ENCODE assay signal across 8 cellular contexts in genomic region chr2:131682122-131682944, GRCh38.
A peak's percentile ranks its signal among the peaks of the same experiment; 100 is the strongest.
DNase-seq lines count a peak whose midpoint lies in the region; ATAC-seq and TF ChIP-seq lines count a peak whose summit lies in the region.

No MANE protein-coding gene starts in this region.

- peak overlapping the region; percentile 42 for H3K27ac Mint-ChIP-seq in Caco-2 (ENCODE audit: unreplicated experiment)
- peak overlapping the region; percentile 90 for H3K27ac Mint-ChIP-seq in activated T-cell treated with anti-CD3 and anti-CD28 coated beads, Interleukin-2, amount 50 U/mL, for 24 hours

- no peaks in the 10 kb centered on the region for H3F3A ChIP-seq in OCI-LY1 (ENCODE audit: insufficient read depth, low read length)

- no peaks in the 10 kb centered on the region for H4K20me1 ChIP-seq in OCI-LY1 (ENCODE audit: insufficient read depth, low read length)

- H3K4me1 Mint-ChIP-seq in Caco-2 (ENCODE audit: low read depth, unreplicated experiment) = no peaks in the 10 kb centered on the region
- H3K4me1 Mint-ChIP-seq in activated T-cell treated with anti-CD3 and anti-CD28 coated beads, Interleukin-2, amount 50 U/mL, for 24 hours (ENCODE audit: low read depth) = peaks cover 52% of the 10 kb centered on the region

- peak; percentile 98 for ATAC-seq in esophagus mucosa

- no peaks in the 10 kb centered on the region for H3K4me1 ChIP-seq in Caco-2
- peaks cover 44% of the 10 kb centered on the region for H3K4me1 ChIP-seq in OCI-LY1 (ENCODE audit: insufficient read depth, low read length, severe bottlenecking)
- no peaks in the 10 kb centered on the region for H3K4me1 ChIP-seq in muscle layer of duodenum (ENCODE audit: control insufficient read depth in 1 of 2, insufficient read depth in 2 of 2, low read length in 2 of 2)

- H3K27me3 ChIP-seq in Caco-2 (replicated peaks; ENCODE audit: control insufficient read depth, insufficient read depth, low read length) (no peaks in the 10 kb centered on the region), OCI-LY1 (ENCODE audit: insufficient read depth, low read length) (no peaks in the 10 kb centered on the region), muscle layer of duodenum (ENCODE audit: low read depth, low read length) (no peaks in the 10 kb centered on the region)

- peak overlapping the region; percentile 56 for H3K9ac ChIP-seq in OCI-LY1 (ENCODE audit: low read length)

- no peaks in the 10 kb centered on the region for H3K36me3 Mint-ChIP-seq in Caco-2 (ENCODE audit: insufficient read depth, unreplicated experiment)
- peaks cover 37% of the 10 kb centered on the region for H3K36me3 Mint-ChIP-seq in activated T-cell treated with anti-CD3 and anti-CD28 coated beads, Interleukin-2, amount 50 U/mL, for 24 hours (ENCODE audit: low read depth)

- no TSS peak for BruUV-seq in Caco-2 (replicated peaks; lab: Mats Ljungman, UMichigan)

- TF ChIP-seq CTCF in Caco-2 (IDR thresholded peaks at IDR 0.05; ENCODE audit: insufficient read depth in 1 of 2, low read depth in 1 of 2, low read length in 1 of 2, severe bottlenecking in 1 of 2, unreplicated experiment in 1 of 2) = peak in 1 of 2 experiments; percentile 15
- TF ChIP-seq CTCF in GM20000 (IDR thresholded peaks at IDR 0.05; ENCODE audit: extremely low read depth, missing control alignments) = peak; percentile 20
- peak; percentile 26; the same call in 1 of the 2 replicates for TF ChIP-seq CTCF in OCI-LY1 (IDR thresholded peaks at IDR 0.05; ENCODE audit: low read length)

- intact Hi-C loops in Caco-2 (cut with micrococcal nuclease; ENCODE audit: unreplicated experiment) = loop anchor here (1.0 to 2.0 kb wide), 2 partner anchors 8 to 120 kb away; no protein-coding TSS in a partner anchor

- DNase-seq in Caco-2 (peak; percentile 78 to 86), GM20000 (ENCODE audit: low spot score) (peak; percentile 85), HT-29 (ENCODE audit: low spot score) (peak; percentile 92)
- peak; percentile 84 for DNase-seq in activated T-cell treated with anti-CD3 and anti-CD28 coated beads, Interleukin-2, amount 50 U/mL, for 24 hours
- peak; percentile 40 for DNase-seq in stimulated activated CD8-positive, alpha-beta memory T cell treated with anti-CD3 and anti-CD28 coated beads, Interleukin-7, amount 100 ng/mL, for 24 hours (ENCODE audit: low read depth)

- no peaks in the 10 kb centered on the region for H3K27me3 Mint-ChIP-seq in Caco-2 (ENCODE audit: insufficient read depth, unreplicated experiment)
- H3K27me3 Mint-ChIP-seq in activated T-cell treated with anti-CD3 and anti-CD28 coated beads, Interleukin-2, amount 50 U/mL, for 24 hours = no peaks in the 10 kb centered on the region

- no peaks in the 10 kb centered on the region for H3K9me2 ChIP-seq in OCI-LY1 (ENCODE audit: low read depth, low read length)

- H3K27ac ChIP-seq in OCI-LY1 (ENCODE audit: low read depth, low read length, poor library complexity, severe bottlenecking) (no peak overlapping the region), muscle layer of duodenum (ENCODE audit: low read length) (peak overlapping the region; percentile 8)

- POLR2A ChIA-PET in Caco-2 (lab: Charles Lee) = interaction anchor here (1.0 kb wide), 1 partner anchor 10 kb away, joined by 4 read pairs; no protein-coding TSS in a partner anchor

- no peaks in the 10 kb centered on the region for H3K9me3 ChIP-seq in Caco-2
- no peaks in the 10 kb centered on the region for H3K9me3 ChIP-seq in OCI-LY1 (ENCODE audit: low read length)
- no peaks in the 10 kb centered on the region for H3K9me3 ChIP-seq in muscle layer of duodenum (ENCODE audit: control insufficient read depth in 1 of 2, low read length in 2 of 2)

- H2AFZ ChIP-seq in OCI-LY1 (ENCODE audit: low read length) = no peak overlapping the region

- H3K4me2 ChIP-seq in OCI-LY1 (ENCODE audit: low read length) = peak overlapping the region; percentile 59

- CTCF ChIA-PET in Caco-2 (lab: Charles Lee) = interaction anchor here (0.5 to 1.8 kb wide), 7 partner anchors 8 to 120 kb away, joined by 3 to 28 read pairs (median 5); no protein-coding TSS in a partner anchor

- H3K79me2 ChIP-seq in OCI-LY1 (ENCODE audit: insufficient read depth, low read length) = peaks cover 5% of the 10 kb centered on the region; the same call in 1 of the 2 replicates

- no peaks in the 10 kb centered on the region for H3K36me3 ChIP-seq in Caco-2 (ENCODE audit: control insufficient read depth, insufficient read depth, low read length)
- no peaks in the 10 kb centered on the region for H3K36me3 ChIP-seq in OCI-LY1 (ENCODE audit: insufficient read depth, low read length)
- no peaks in the 10 kb centered on the region for H3K36me3 ChIP-seq in muscle layer of duodenum (ENCODE audit: control insufficient read depth in 1 of 2, insufficient read depth in 2 of 2, low read length in 2 of 2)

- peak overlapping the region; percentile 80 for H3K4me3 Mint-ChIP-seq in Caco-2 (ENCODE audit: unreplicated experiment)
- peak overlapping the region; percentile 90 for H3K4me3 Mint-ChIP-seq in activated T-cell treated with anti-CD3 and anti-CD28 coated beads, Interleukin-2, amount 50 U/mL, for 24 hours

- H3K4me3 ChIP-seq in Caco-2 (ENCODE audit: low read depth, low read length) = peak overlapping the region; percentile 53
- H3K4me3 ChIP-seq in OCI-LY1 (ENCODE audit: low read depth, low read length, poor library complexity, severe bottlenecking) = peak overlapping the region; percentile 65
- H3K4me3 ChIP-seq in muscle layer of duodenum (ENCODE audit: low read depth in 1 of 2, low read length in 2 of 2) = peak overlapping the region; percentile 68 to 69

- H3K9me3 Mint-ChIP-seq in Caco-2 (ENCODE audit: unreplicated experiment) = no peaks in the 10 kb centered on the region
- no peaks in the 10 kb centered on the region for H3K9me3 Mint-ChIP-seq in activated T-cell treated with anti-CD3 and anti-CD28 coated beads, Interleukin-2, amount 50 U/mL, for 24 hours

Comparison
In these comparisons a context has a peak if more than half of its experiments do, and no peak if none do; other contexts are left out.
1. DNase-seq: peak in every context shown above with its lines; median percentile 92 in HT-29; 85 in GM20000; 84 in activated T-cell treated with anti-CD3 and anti-CD28 coated beads, Interleukin-2, amount 50 U/mL, for 24 hours; 82 in Caco-2; 40 in stimulated activated CD8-positive, alpha-beta memory T cell treated with anti-CD3 and anti-CD28 coated beads, Interleukin-7, amount 100 ng/mL, for 24 hours.